13 cellular contexts compared by ENCODE assay signal in genomic region chr10:3955954-3956617, GRCh38.
A peak's percentile ranks its signal among the peaks of the same experiment; 100 is the strongest.
DNase-seq lines count a peak whose midpoint lies in the region; TF ChIP-seq lines count a peak whose summit lies in the region.
"Had no signal": no experiment of that assay in that cellular context is flagged by ENCODE, and none has a peak within 500 bp of the region (broad histone marks: within the 10 kb centered on the region; RNA-seq: fewer than 3 reads in every experiment).

No MANE protein-coding gene starts in this region.

- H3K4me1 ChIP-seq in HUES64 (ENCODE audit: insufficient read depth, low read length) (peaks cover 35% of the 10 kb centered on the region), colonic mucosa (no peaks in the 10 kb centered on the region), neuronal stem cell (ENCODE audit: control insufficient read depth in 2 of 2, insufficient read depth in 1 of 2, low read depth in 1 of 2, low read length in 2 of 2) (peaks cover 7 to 25% of the 10 kb centered on the region in 2 donors)

- no peaks in the 10 kb centered on the region for H3K79me1 ChIP-seq in neuronal stem cell (ENCODE audit: low read depth, low read length)

- H2BK15ac ChIP-seq in neuronal stem cell (ENCODE audit: low read length), result no peak overlapping the region

- H3K4me3 ChIP-seq in HUES64 (ENCODE audit: low read length) (no peak overlapping the region), colonic mucosa (no peak overlapping the region), neuronal stem cell (ENCODE audit: low read length in 2 of 2) (no peak overlapping the region), WERI-Rb-1 (ENCODE audit: low read depth, low read length) (no peak overlapping the region)
- H3K4me3 ChIP-seq: heart right ventricle, right atrium auricular region had no signal

- no peak overlapping the region for H3K23ac ChIP-seq in neuronal stem cell (ENCODE audit: low read depth, low read length, poor library complexity)

- H3K27ac ChIP-seq in HUES64 (ENCODE audit: low read depth, low read length), result peak overlapping the region; percentile 49; the same call in 1 of the 2 replicates
- H3K27ac ChIP-seq in colonic mucosa, result no peak overlapping the region
- H3K27ac ChIP-seq in neuronal stem cell (replicated peaks; ENCODE audit: low read length), result peak overlapping the region; percentile 26
- H3K27ac ChIP-seq in WERI-Rb-1, result no peak overlapping the region
- H3K27ac ChIP-seq: heart right ventricle, right atrium auricular region had no signal

- no peak overlapping the region for H3K4ac ChIP-seq in neuronal stem cell (ENCODE audit: low read length)

- H2BK5ac ChIP-seq in neuronal stem cell (ENCODE audit: low read length), result no peak overlapping the region

- no peaks in the 10 kb centered on the region for H3K36me3 ChIP-seq in HUES64 (ENCODE audit: insufficient read depth, low read length)
- H3K36me3 ChIP-seq in colonic mucosa, result no peaks in the 10 kb centered on the region
- H3K36me3 ChIP-seq in neuronal stem cell (replicated peaks in 1 of 2; ENCODE audit: control insufficient read depth in 2 of 2, insufficient read depth in 2 of 2, low read length in 2 of 2), result no peaks in the 10 kb centered on the region
- no peaks in the 10 kb centered on the region for H3K36me3 ChIP-seq in WERI-Rb-1
- H3K36me3 ChIP-seq: heart right ventricle, right atrium auricular region had no signal

- no peak overlapping the region for H4K8ac ChIP-seq in neuronal stem cell (ENCODE audit: low read depth, low read length)

- intact Hi-C loops in colonic mucosa (cut with DNase I), result no loop called here

- 61% methylated on average over 13 of the region's 13 CpGs for WGBS in HUES64
- no CpG with 5 or more reads among the region's 13 CpGs for WGBS in neuronal stem cell (ENCODE audit: extremely low coverage in 2 of 2, insufficient read length in 2 of 2, insufficient replicate concordance in 1 of 2), 2 donors

- no peak overlapping the region for H3K9ac ChIP-seq in HUES64 (ENCODE audit: low read depth, low read length)
- no peak overlapping the region for H3K9ac ChIP-seq in colonic mucosa (ENCODE audit: low read depth in 2 of 2, low read length in 2 of 2)
- no peak overlapping the region for H3K9ac ChIP-seq in neuronal stem cell (ENCODE audit: low read depth, low read length, poor library complexity)

- H2BK12ac ChIP-seq in neuronal stem cell (ENCODE audit: low read length), result no peak overlapping the region

- peak; percentile 27 for DNase-seq in NCI-H2196 (lab: John Stamatoyannopoulos, UW; ENCODE audit: unreplicated experiment)
- peak; percentile 14 for DNase-seq in colonic mucosa
- no peak for DNase-seq in neuronal stem cell (ENCODE audit: low spot score)
- DNase-seq in WERI-Rb-1, result no peak
- no peak for DNase-seq in HK-2 (ENCODE audit: unreplicated experiment)
- DNase-seq in stimulated activated CD4-positive, alpha-beta T cell treated with anti-CD3 and anti-CD28 coated beads, Interleukin-4, amount 100 ng/mL, for 1 hour, result no peak
- DNase-seq: amygdala, C1 segment of cervical spinal cord, heart right ventricle, KG1, naive B cell had no signal

- no peak overlapping the region for H2BK120ac ChIP-seq in neuronal stem cell (ENCODE audit: low read depth, low read length)

- TF ChIP-seq CTCF in colonic mucosa (IDR thresholded peaks at IDR 0.05), result no peak
- no peak for TF ChIP-seq CTCF in WERI-Rb-1 (IDR thresholded peaks at IDR 0.05; ENCODE audit: low read depth, low read length)

- no peak overlapping the region for H4K91ac ChIP-seq in neuronal stem cell (ENCODE audit: low read depth, low read length, poor library complexity)

- peak overlapping the region; percentile 85 for H2AFZ ChIP-seq in neuronal stem cell (ENCODE audit: low read length)

- H3K9me3 ChIP-seq in HUES64 (ENCODE audit: insufficient read depth, low read depth, low read length) (no peaks in the 10 kb centered on the region), colonic mucosa (no peaks in the 10 kb centered on the region), neuronal stem cell (replicated peaks in 1 of 2; ENCODE audit: control insufficient read depth in 2 of 2, insufficient read depth in 1 of 2, low read depth in 1 of 2, low read length in 2 of 2) (no peaks in the 10 kb centered on the region), WERI-Rb-1 (ENCODE audit: severe bottlenecking) (no peaks in the 10 kb centered on the region)
- H3K9me3 ChIP-seq: heart right ventricle, right atrium auricular region had no signal

- H3K14ac ChIP-seq in neuronal stem cell (ENCODE audit: low read length), result no peak overlapping the region

- no peak overlapping the region for H2AK5ac ChIP-seq in neuronal stem cell (ENCODE audit: low read depth, low read length)

- no peaks in the 10 kb centered on the region for H3K27me3 ChIP-seq in HUES64 (ENCODE audit: insufficient read depth, low read length)
- no peaks in the 10 kb centered on the region for H3K27me3 ChIP-seq in colonic mucosa
- no peaks in the 10 kb centered on the region for H3K27me3 ChIP-seq in neuronal stem cell (ENCODE audit: control insufficient read depth in 3 of 3, insufficient read depth in 3 of 3, low read depth in 1 of 3, low read length in 3 of 3)
- no peaks in the 10 kb centered on the region for H3K27me3 ChIP-seq in WERI-Rb-1 (ENCODE audit: insufficient read depth, low read depth, severe bottlenecking)
- H3K27me3 ChIP-seq: heart right ventricle, right atrium auricular region had no signal

- peak overlapping the region; percentile 31 for H3K18ac ChIP-seq in neuronal stem cell (ENCODE audit: low read length)

- no peak overlapping the region for H3K4me2 ChIP-seq in neuronal stem cell (ENCODE audit: insufficient read depth, low read length, poor library complexity, severe bottlenecking)

Comparison
In these comparisons a context has a peak if more than half of its experiments do, and no peak if none do; other contexts are left out.
1. H3K27ac ChIP-seq: peak in HUES64 (single experiment) and neuronal stem cell (single experiment); none in colonic mucosa (single experiment) and WERI-Rb-1 (single experiment).
2. DNase-seq: peak in NCI-H2196 (single experiment) and colonic mucosa (single experiment); none in neuronal stem cell (single experiment), WERI-Rb-1 (single experiment), HK-2 (single experiment) and stimulated activated CD4-positive, alpha-beta T cell treated with anti-CD3 and anti-CD28 coated beads, Interleukin-4, amount 100 ng/mL, for 1 hour (single experiment).